In genomic region chr4:33255507-33255906, GRCh38 we compare ENCODE assay signal across 21 cellular contexts.
"Had no signal": no experiment of that assay in that cellular context is flagged by ENCODE, and none has a peak within 500 bp of the region (broad histone marks: within the 10 kb centered on the region; RNA-seq: fewer than 3 reads in every experiment).

No MANE protein-coding gene starts in this region.

- H3K27me3 ChIP-seq: gastrocnemius medialis, right atrium auricular region, stomach, thyroid gland had no signal

- H3K4me3 ChIP-seq: gastrocnemius medialis, lower lobe of right lung, prostate gland, right atrium auricular region, smooth muscle cell, stomach, thyroid gland had no signal

- H3K9me3 ChIP-seq: gastrocnemius medialis, lower lobe of right lung, prostate gland, right atrium auricular region, thyroid gland had no signal

- H3K4me1 ChIP-seq: gastrocnemius medialis, lower lobe of right lung, prostate gland, right atrium auricular region, stomach, thyroid gland had no signal

- H3K4me2 ChIP-seq: smooth muscle cell had no signal

- DNase-seq: cerebellar nuclear complex; cortex of kidney; effector memory CD8-positive, alpha-beta T cell; foreskin fibroblast; gastrocnemius medialis; head of caudate nucleus; immature natural killer cell; left ventricle myocardium superior; lower lobe of right lung; natural killer cell; stimulated activated CD4-positive, alpha-beta T cell treated with anti-CD3 and anti-CD28 coated beads, Interleukin-12 subunit alpha, Interleukin-12 subunit beta, amount 100 ng/mL, for 4 hours; stimulated activated CD4-positive, alpha-beta T cell treated with anti-CD3 and anti-CD28 coated beads, Interleukin-1b, Interleukin-23, amount 100 ng/mL, for 48 hours; stimulated activated CD4-positive, alpha-beta T cell treated with anti-CD3 and anti-CD28 coated beads, Interleukin-4, amount 100 ng/mL, for 1 hour; stimulated activated CD8-positive, alpha-beta memory T cell treated with anti-CD3 and anti-CD28 coated beads, Interleukin-4, amount 100 ng/mL, for 48 hours; stimulated activated naive CD4-positive, alpha-beta T cell; stomach; thyroid gland had no signal

- ATAC-seq: effector memory CD8-positive, alpha-beta T cell; gastrocnemius medialis; left ventricle myocardium superior; lower lobe of right lung; natural killer cell; sciatic nerve had no signal

- H3K27ac ChIP-seq: gastrocnemius medialis, lower lobe of right lung, prostate gland, right atrium auricular region, stomach, thyroid gland had no signal

- H3K36me3 ChIP-seq: gastrocnemius medialis, lower lobe of right lung, prostate gland, right atrium auricular region, stomach, thyroid gland had no signal
